In genomic region chr16:89548344-89549006, GRCh38 we compare ENCODE assay signal across 20 cellular contexts. TPM values are rescaled to one million over a fixed set of nuclear protein-coding genes. Genes with fewer than 3 reads are reported as not detected.
DNase-seq lines count a peak whose midpoint lies in the region; ATAC-seq lines count a peak whose summit lies in the region.
"Had no signal": no experiment of that assay in that cellular context is flagged by ENCODE, and none has a peak within 500 bp of the region (broad histone marks: within the 10 kb centered on the region; RNA-seq: fewer than 3 reads in every experiment).

No MANE protein-coding gene starts in this region.

- no peaks in the 10 kb centered on the region for H3K27me3 ChIP-seq in H7 (ENCODE audit: control insufficient read depth, insufficient read depth, low read length)
- H3K27me3 ChIP-seq: colonic mucosa, sigmoid colon had no signal

- ATAC-seq in activated T-cell treated with anti-CD3 and anti-CD28 coated beads, Interleukin-2, amount 50 U/mL, for 4 hours = peak in 1 of 2 donors; percentile 10
- peak; percentile 55 to 56 for ATAC-seq in naive B cell (ENCODE audit: low read depth in 2 of 2)
- ATAC-seq: left cardiac atrium had no signal

- peak overlapping the region; percentile 44 for H3K27ac Mint-ChIP-seq in activated T-helper 1 cell treated with anti-CD3 and anti-CD28 coated beads, Interleukin-12 subunit alpha, Interleukin-12 subunit beta, Interleukin-2, Interleukin-4 antibody, amounts not matched to agents 30 ng/mL and 10 ng/mL and 1 ng/mL, durations not matched to agents 14 hours and 24 hours and 36 hours
- H3K27ac Mint-ChIP-seq in naive B cell = no peak overlapping the region
- H3K27ac Mint-ChIP-seq: endodermal cell had no signal

- H3K4me3 Mint-ChIP-seq in activated T-cell treated with anti-CD3 and anti-CD28 coated beads, Interleukin-2, amount 50 U/mL, for 4 hours = peak overlapping the region; percentile 38
- H3K4me3 Mint-ChIP-seq in activated T-helper 1 cell treated with anti-CD3 and anti-CD28 coated beads, Interleukin-12 subunit alpha, Interleukin-12 subunit beta, Interleukin-2, Interleukin-4 antibody, amounts not matched to agents 30 ng/mL and 10 ng/mL and 1 ng/mL, durations not matched to agents 14 hours and 24 hours and 36 hours = no peak overlapping the region
- no peak overlapping the region for H3K4me3 Mint-ChIP-seq in naive B cell
- H3K4me3 Mint-ChIP-seq: endodermal cell had no signal

- intact Hi-C loops in activated T-helper 1 cell treated with anti-CD3 and anti-CD28 coated beads, Interleukin-12 subunit alpha, Interleukin-12 subunit beta, Interleukin-2, Interleukin-4 antibody, amounts not matched to agents 30 ng/mL and 10 ng/mL and 1 ng/mL, durations not matched to agents 14 hours and 24 hours and 36 hours (cut with micrococcal nuclease) = no loop called here

- H3K36me3 Mint-ChIP-seq in activated T-cell treated with anti-CD3 and anti-CD28 coated beads, Interleukin-2, amount 50 U/mL, for 4 hours (ENCODE audit: insufficient read depth) = peaks cover 27% of the 10 kb centered on the region
- H3K36me3 Mint-ChIP-seq in activated T-helper 1 cell treated with anti-CD3 and anti-CD28 coated beads, Interleukin-12 subunit alpha, Interleukin-12 subunit beta, Interleukin-2, Interleukin-4 antibody, amounts not matched to agents 30 ng/mL and 10 ng/mL and 1 ng/mL, durations not matched to agents 14 hours and 24 hours and 36 hours (ENCODE audit: low read depth) = peaks cover 26% of the 10 kb centered on the region
- H3K36me3 Mint-ChIP-seq in naive B cell = peaks cover 17% of the 10 kb centered on the region in 2 donors

- H3K4me3 ChIP-seq in H7 (ENCODE audit: insufficient read depth, low read depth, low read length) = no peak overlapping the region
- H3K4me3 ChIP-seq: colonic mucosa, sigmoid colon had no signal

- no peaks in the 10 kb centered on the region for H3K9me3 Mint-ChIP-seq in activated T-cell treated with anti-CD3 and anti-CD28 coated beads, Interleukin-2, amount 50 U/mL, for 4 hours
- no peaks in the 10 kb centered on the region for H3K9me3 Mint-ChIP-seq in activated T-helper 1 cell treated with anti-CD3 and anti-CD28 coated beads, Interleukin-12 subunit alpha, Interleukin-12 subunit beta, Interleukin-2, Interleukin-4 antibody, amounts not matched to agents 30 ng/mL and 10 ng/mL and 1 ng/mL, durations not matched to agents 14 hours and 24 hours and 36 hours
- no peaks in the 10 kb centered on the region for H3K9me3 Mint-ChIP-seq in naive B cell
- H3K9me3 Mint-ChIP-seq: CD4-positive, CD25-positive, alpha-beta regulatory T cell; endodermal cell had no signal

- no peaks in the 10 kb centered on the region for H3K27me3 Mint-ChIP-seq in activated T-cell treated with anti-CD3 and anti-CD28 coated beads, Interleukin-2, amount 50 U/mL, for 4 hours (ENCODE audit: low read depth)
- H3K27me3 Mint-ChIP-seq in activated T-helper 1 cell treated with anti-CD3 and anti-CD28 coated beads, Interleukin-12 subunit alpha, Interleukin-12 subunit beta, Interleukin-2, Interleukin-4 antibody, amounts not matched to agents 30 ng/mL and 10 ng/mL and 1 ng/mL, durations not matched to agents 14 hours and 24 hours and 36 hours (ENCODE audit: insufficient read depth) = no peaks in the 10 kb centered on the region
- no peaks in the 10 kb centered on the region for H3K27me3 Mint-ChIP-seq in naive B cell
- H3K27me3 Mint-ChIP-seq: CD4-positive, CD25-positive, alpha-beta regulatory T cell had no signal

- DNase-seq in activated T-cell treated with anti-CD3 and anti-CD28 coated beads, Interleukin-2, amount 50 U/mL, for 4 hours = no peak
- no peak for DNase-seq in activated T-cell treated with anti-CD3 and anti-CD28 coated beads for 4 hours
- DNase-seq in H7 = peak; percentile 70
- DNase-seq in activated T-helper 1 cell treated with anti-CD3 and anti-CD28 coated beads, Interleukin-12 subunit alpha, Interleukin-12 subunit beta, Interleukin-2, Interleukin-4 antibody, amounts not matched to agents 30 ng/mL and 10 ng/mL and 1 ng/mL, durations not matched to agents 14 hours and 24 hours and 36 hours (ENCODE audit: low spot score) = no peak
- no peak for DNase-seq in naive B cell
- DNase-seq in T1000 (lab: John Stamatoyannopoulos, UW) = no peak
- no peak for DNase-seq in SHP77 treated with DMSO at 0.1 percent for 48 hours (lab: John Stamatoyannopoulos, UW)
- no peak for DNase-seq in C1 segment of cervical spinal cord (lab: John Stamatoyannopoulos, UW)
- DNase-seq: ACHN; activated CD8-positive, alpha-beta memory T cell treated with anti-CD3 and anti-CD28 coated beads, Interleukin-2, amount 50 U/mL, for 4 hours; colonic mucosa; DMS53; endodermal cell; glutamatergic neuron; left cardiac atrium; NCI-H1417 treated with DMSO at 0.1 percent for 48 hours; NCI-H524 treated with DMSO at 0.1 percent for 48 hours; OCI-M1; sigmoid colon had no signal

- H3K36me3 ChIP-seq in H7 (replicated peaks; ENCODE audit: control insufficient read depth, insufficient read depth, low read length) = peaks cover 43% of the 10 kb centered on the region

- H3K4me1 Mint-ChIP-seq in activated T-cell treated with anti-CD3 and anti-CD28 coated beads, Interleukin-2, amount 50 U/mL, for 4 hours (ENCODE audit: low read depth) = peaks cover 18% of the 10 kb centered on the region
- peaks cover 11% of the 10 kb centered on the region for H3K4me1 Mint-ChIP-seq in activated T-helper 1 cell treated with anti-CD3 and anti-CD28 coated beads, Interleukin-12 subunit alpha, Interleukin-12 subunit beta, Interleukin-2, Interleukin-4 antibody, amounts not matched to agents 30 ng/mL and 10 ng/mL and 1 ng/mL, durations not matched to agents 14 hours and 24 hours and 36 hours (ENCODE audit: low read depth)
- peaks cover 8 to 17% (median 9%) of the 10 kb centered on the region in 3 donors for H3K4me1 Mint-ChIP-seq in naive B cell

RNA-seq across cellular contexts. Expression of gene RPL13, which starts 12.0 kb away (rescaled TPM):
- total RNA-seq in activated T-cell treated with anti-CD3 and anti-CD28 coated beads, Interleukin-2, amount 50 U/mL, for 4 hours = 1,000 to 10,000 TPM; 3,320 to 3,425 (median 3,389) TPM
- total RNA-seq in H7 (2014; rRNA removed; shearing (Covaris generic)) = 6,334 and 6,497 TPM in 2 replicates
- total RNA-seq in activated T-helper 1 cell treated with anti-CD3 and anti-CD28 coated beads, Interleukin-12 subunit alpha, Interleukin-12 subunit beta, Interleukin-2, Interleukin-4 antibody, amounts not matched to agents 30 ng/mL and 10 ng/mL and 1 ng/mL, durations not matched to agents 14 hours and 24 hours and 36 hours = 2,076 and 2,133 TPM in 2 replicates
- polyA plus RNA-seq in naive B cell (ENCODE audit: low read depth in 6 of 6) = 1,000 to 10,000 TPM; 3,620 to 5,980 (median 5,028) TPM

RNA-seq across cellular contexts. Expression of gene CPNE7, which starts 27.1 kb away (rescaled TPM):
- 10 to 100 TPM; 18.0 to 19.5 (median 19.1) TPM for total RNA-seq in activated T-cell treated with anti-CD3 and anti-CD28 coated beads, Interleukin-2, amount 50 U/mL, for 4 hours
- total RNA-seq in H7 (2014; rRNA removed; shearing (Covaris generic)) = 5.9 and 11.8 TPM in 2 replicates
- 32.2 and 35.2 TPM in 2 replicates for total RNA-seq in activated T-helper 1 cell treated with anti-CD3 and anti-CD28 coated beads, Interleukin-12 subunit alpha, Interleukin-12 subunit beta, Interleukin-2, Interleukin-4 antibody, amounts not matched to agents 30 ng/mL and 10 ng/mL and 1 ng/mL, durations not matched to agents 14 hours and 24 hours and 36 hours
- polyA plus RNA-seq in naive B cell (ENCODE audit: low read depth in 6 of 6) = not detected
- total RNA-seq: left cardiac atrium had no signal

RNA-seq across cellular contexts. Expression of gene SPG7, which starts 40.3 kb away (rescaled TPM):
- 10 to 100 TPM; 76.1 to 88.4 (median 78.5) TPM for total RNA-seq in activated T-cell treated with anti-CD3 and anti-CD28 coated beads, Interleukin-2, amount 50 U/mL, for 4 hours
- total RNA-seq in H7 (2014; rRNA removed; shearing (Covaris generic)) = 120 and 161 TPM in 2 replicates
- 106 and 112 TPM in 2 replicates for total RNA-seq in activated T-helper 1 cell treated with anti-CD3 and anti-CD28 coated beads, Interleukin-12 subunit alpha, Interleukin-12 subunit beta, Interleukin-2, Interleukin-4 antibody, amounts not matched to agents 30 ng/mL and 10 ng/mL and 1 ng/mL, durations not matched to agents 14 hours and 24 hours and 36 hours
- polyA plus RNA-seq in naive B cell (ENCODE audit: low read depth in 6 of 6) = 10 to 100 TPM; 34.8 to 54.1 (median 40.0) TPM

RNA-seq across cellular contexts. Expression of gene ANKRD11, which starts 58.1 kb away (rescaled TPM):
- total RNA-seq in activated T-cell treated with anti-CD3 and anti-CD28 coated beads, Interleukin-2, amount 50 U/mL, for 4 hours = 100 to 1,000 TPM; 153 to 181 (median 162) TPM
- 54.4 and 77.3 TPM in 2 replicates for total RNA-seq in H7 (2014; rRNA removed; shearing (Covaris generic))
- 176 and 179 TPM in 2 replicates for total RNA-seq in activated T-helper 1 cell treated with anti-CD3 and anti-CD28 coated beads, Interleukin-12 subunit alpha, Interleukin-12 subunit beta, Interleukin-2, Interleukin-4 antibody, amounts not matched to agents 30 ng/mL and 10 ng/mL and 1 ng/mL, durations not matched to agents 14 hours and 24 hours and 36 hours
- polyA plus RNA-seq in naive B cell (ENCODE audit: low read depth in 6 of 6) = 10 to 100 TPM in 3 of 6 donors, 1 to 10 TPM in 2, under 1 TPM in 1; 0.78 to 24.8 (median 10.1) TPM
